Comparison of ENCODE assay signal across 1 cellular context in the genomic region with DNA sequence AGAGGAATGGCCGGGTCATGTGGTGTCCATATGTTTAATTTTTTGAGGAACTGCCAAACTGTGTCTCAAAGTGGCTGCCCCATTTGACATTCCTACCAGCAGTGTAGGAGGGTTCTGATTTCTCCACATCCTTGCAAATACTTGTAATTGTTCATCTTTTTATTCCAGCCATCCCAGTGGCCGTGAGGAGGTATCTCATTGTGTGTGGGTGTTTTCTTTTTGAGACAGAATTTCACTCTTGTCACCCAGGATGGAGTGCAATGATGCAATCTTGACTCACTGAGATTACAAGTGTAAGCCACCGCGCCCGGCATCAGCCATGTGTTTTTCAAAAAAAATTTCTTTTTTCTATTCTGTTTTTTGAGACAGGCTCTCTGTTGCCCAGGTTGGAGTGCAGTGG.
A peak's percentile ranks its signal among the peaks of the same experiment; 100 is the strongest.
TF ChIP-seq lines count a peak whose summit lies in the region.

No MANE protein-coding gene starts in this region.

TF ChIP-seq in HCT116, 20 proteins besides CTCF, POLR2A, EP300 and RAD21:
- TF ChIP-seq TCF7L2 (IDR thresholded peaks at IDR 0.05; ENCODE audit: borderline replicate concordance, extremely low read depth, insufficient read depth, insufficient read length) (no peak), SIN3A (IDR thresholded peaks at IDR 0.05; ENCODE audit: low read depth) (no peak), ZFX (IDR thresholded peaks at IDR 0.05) (no peak), ELF1 (IDR thresholded peaks at IDR 0.05; ENCODE audit: borderline replicate concordance, low read depth) (no peak), CEBPB (IDR thresholded peaks at IDR 0.05; ENCODE audit: low read depth) (peak; percentile 67), SRF (IDR thresholded peaks at IDR 0.05; ENCODE audit: low read depth) (no peak), EGR1 (IDR thresholded peaks at IDR 0.05; ENCODE audit: low read depth) (0 out of 2 replicates have a peak, but pooled peaks have one; percentile 15), FOSL1 (IDR thresholded peaks at IDR 0.05; ENCODE audit: low read depth) (peak; percentile 56; the same call in 1 of the 2 replicates), EZH2 (IDR thresholded peaks at IDR 0.05) (no peak), ZNF274 (IDR thresholded peaks at IDR 0.05; ENCODE audit: low read depth, low read length) (no peak)
- TF ChIP-seq, protein P1, sequence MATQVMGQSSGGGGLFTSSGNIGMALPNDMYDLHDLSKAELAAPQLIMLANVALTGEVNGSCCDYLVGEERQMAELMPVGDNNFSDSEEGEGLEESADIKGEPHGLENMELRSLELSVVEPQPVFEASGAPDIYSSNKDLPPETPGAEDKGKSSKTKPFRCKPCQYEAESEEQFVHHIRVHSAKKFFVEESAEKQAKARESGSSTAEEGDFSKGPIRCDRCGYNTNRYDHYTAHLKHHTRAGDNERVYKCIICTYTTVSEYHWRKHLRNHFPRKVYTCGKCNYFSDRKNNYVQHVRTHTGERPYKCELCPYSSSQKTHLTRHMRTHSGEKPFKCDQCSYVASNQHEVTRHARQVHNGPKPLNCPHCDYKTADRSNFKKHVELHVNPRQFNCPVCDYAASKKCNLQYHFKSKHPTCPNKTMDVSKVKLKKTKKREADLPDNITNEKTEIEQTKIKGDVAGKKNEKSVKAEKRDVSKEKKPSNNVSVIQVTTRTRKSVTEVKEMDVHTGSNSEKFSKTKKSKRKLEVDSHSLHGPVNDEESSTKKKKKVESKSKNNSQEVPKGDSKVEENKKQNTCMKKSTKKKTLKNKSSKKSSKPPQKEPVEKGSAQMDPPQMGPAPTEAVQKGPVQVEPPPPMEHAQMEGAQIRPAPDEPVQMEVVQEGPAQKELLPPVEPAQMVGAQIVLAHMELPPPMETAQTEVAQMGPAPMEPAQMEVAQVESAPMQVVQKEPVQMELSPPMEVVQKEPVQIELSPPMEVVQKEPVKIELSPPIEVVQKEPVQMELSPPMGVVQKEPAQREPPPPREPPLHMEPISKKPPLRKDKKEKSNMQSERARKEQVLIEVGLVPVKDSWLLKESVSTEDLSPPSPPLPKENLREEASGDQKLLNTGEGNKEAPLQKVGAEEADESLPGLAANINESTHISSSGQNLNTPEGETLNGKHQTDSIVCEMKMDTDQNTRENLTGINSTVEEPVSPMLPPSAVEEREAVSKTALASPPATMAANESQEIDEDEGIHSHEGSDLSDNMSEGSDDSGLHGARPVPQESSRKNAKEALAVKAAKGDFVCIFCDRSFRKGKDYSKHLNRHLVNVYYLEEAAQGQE (IDR thresholded peaks at IDR 0.05; ENCODE audit: low read depth), result no peak
- TF ChIP-seq, protein P2, sequence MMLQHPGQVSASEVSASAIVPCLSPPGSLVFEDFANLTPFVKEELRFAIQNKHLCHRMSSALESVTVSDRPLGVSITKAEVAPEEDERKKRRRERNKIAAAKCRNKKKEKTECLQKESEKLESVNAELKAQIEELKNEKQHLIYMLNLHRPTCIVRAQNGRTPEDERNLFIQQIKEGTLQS (IDR thresholded peaks at IDR 0.05), result 0 out of 2 replicates have a peak, but pooled peaks have one; percentile 49
- TF ChIP-seq, protein P3, sequence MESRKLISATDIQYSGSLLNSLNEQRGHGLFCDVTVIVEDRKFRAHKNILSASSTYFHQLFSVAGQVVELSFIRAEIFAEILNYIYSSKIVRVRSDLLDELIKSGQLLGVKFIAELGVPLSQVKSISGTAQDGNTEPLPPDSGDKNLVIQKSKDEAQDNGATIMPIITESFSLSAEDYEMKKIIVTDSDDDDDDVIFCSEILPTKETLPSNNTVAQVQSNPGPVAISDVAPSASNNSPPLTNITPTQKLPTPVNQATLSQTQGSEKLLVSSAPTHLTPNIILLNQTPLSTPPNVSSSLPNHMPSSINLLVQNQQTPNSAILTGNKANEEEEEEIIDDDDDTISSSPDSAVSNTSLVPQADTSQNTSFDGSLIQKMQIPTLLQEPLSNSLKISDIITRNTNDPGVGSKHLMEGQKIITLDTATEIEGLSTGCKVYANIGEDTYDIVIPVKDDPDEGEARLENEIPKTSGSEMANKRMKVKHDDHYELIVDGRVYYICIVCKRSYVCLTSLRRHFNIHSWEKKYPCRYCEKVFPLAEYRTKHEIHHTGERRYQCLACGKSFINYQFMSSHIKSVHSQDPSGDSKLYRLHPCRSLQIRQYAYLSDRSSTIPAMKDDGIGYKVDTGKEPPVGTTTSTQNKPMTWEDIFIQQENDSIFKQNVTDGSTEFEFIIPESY (IDR thresholded peaks at IDR 0.05; ENCODE audit: extremely low read depth, insufficient replicate concordance, low read length), result no peak
- TF ChIP-seq, protein P4, sequence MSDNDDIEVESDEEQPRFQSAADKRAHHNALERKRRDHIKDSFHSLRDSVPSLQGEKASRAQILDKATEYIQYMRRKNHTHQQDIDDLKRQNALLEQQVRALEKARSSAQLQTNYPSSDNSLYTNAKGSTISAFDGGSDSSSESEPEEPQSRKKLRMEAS (IDR thresholded peaks at IDR 0.05), result no peak
